14 cellular contexts compared by ENCODE assay signal in the genomic region with DNA sequence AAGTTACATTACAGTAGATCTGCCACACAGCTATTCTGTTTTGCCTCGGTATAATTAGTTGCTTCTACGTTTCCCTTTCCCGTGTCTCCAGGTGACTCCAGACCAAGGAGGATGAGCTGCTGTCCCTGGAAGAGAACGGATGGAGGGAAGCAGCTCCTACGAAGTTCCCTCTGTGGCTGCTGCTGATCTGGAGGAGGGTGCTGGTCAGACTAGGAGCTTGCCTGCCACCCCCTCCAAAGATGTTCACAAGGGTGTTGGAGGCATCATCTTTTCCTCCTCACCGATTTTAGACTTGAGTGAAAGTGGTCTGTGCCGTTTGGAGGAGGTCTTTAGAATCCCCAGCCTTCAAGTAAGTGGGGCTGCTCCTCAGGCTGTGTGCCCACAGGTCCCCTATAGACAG. TPM values are rescaled to one million over a fixed set of nuclear protein-coding genes. Genes with fewer than 3 reads are reported as not detected.
DNase-seq lines count a peak whose midpoint lies in the region; ATAC-seq and TF ChIP-seq lines count a peak whose summit lies in the region.
"Had no signal": no experiment of that assay in that cellular context is flagged by ENCODE, and none has a peak within 500 bp of the region (broad histone marks: within the 10 kb centered on the region; RNA-seq: fewer than 3 reads in every experiment).

No MANE protein-coding gene starts in this region.

- peak overlapping the region; percentile 92 for H3K4me3 Mint-ChIP-seq in activated naive CD4-positive, alpha-beta T cell treated with anti-CD3 and anti-CD28 coated beads, Interleukin-2, amount 50 U/mL, for 24 hours
- peak overlapping the region; percentile 76 to 85 (median 85) for H3K4me3 Mint-ChIP-seq in T-cell
- peak overlapping the region; percentile 88 for H3K4me3 Mint-ChIP-seq in glutamatergic neuron (ENCODE audit: unreplicated experiment)
- peak overlapping the region; percentile 97 for H3K4me3 Mint-ChIP-seq in type B pancreatic cell

- H3K9me3 Mint-ChIP-seq in activated naive CD4-positive, alpha-beta T cell treated with anti-CD3 and anti-CD28 coated beads, Interleukin-2, amount 50 U/mL, for 24 hours, result no peaks in the 10 kb centered on the region
- no peaks in the 10 kb centered on the region for H3K9me3 Mint-ChIP-seq in activated naive CD4-positive, alpha-beta T cell treated with anti-CD3 and anti-CD28 coated beads, Interleukin-2, amount 50 U/mL, for 72 hours
- H3K9me3 Mint-ChIP-seq in T-cell (no peaks in the 10 kb centered on the region), glutamatergic neuron (ENCODE audit: unreplicated experiment) (peaks cover 11% of the 10 kb centered on the region), type B pancreatic cell (no peaks in the 10 kb centered on the region)

- ATAC-seq in activated naive CD4-positive, alpha-beta T cell treated with anti-CD3 and anti-CD28 coated beads, Interleukin-2, amount 50 U/mL, for 72 hours, result no peak
- ATAC-seq in T-cell (replicated peaks in 1 of 4) (no peak), GM18517 (IDR thresholded peaks at IDR 0.05; ENCODE audit: unreplicated experiment) (no peak)
- ATAC-seq: Right ventricle myocardium inferior had no signal

- TF ChIP-seq CTCF in glutamatergic neuron (IDR thresholded peaks at IDR 0.05; ENCODE audit: partially characterized antibody, unreplicated experiment), result no peak
- TF ChIP-seq CTCF in type B pancreatic cell (conservative IDR thresholded peaks at IDR 0.05), result no peak

- CTCF ChIA-PET in T-cell (lab: Charles Lee), result interaction anchor here in 1 of 2 donors (1.0 kb wide), 1 partner anchor 40 kb away, joined by 3 read pairs; no protein-coding TSS in a partner anchor

- DNase-seq in activated naive CD4-positive, alpha-beta T cell treated with anti-CD3 and anti-CD28 coated beads, Interleukin-2, amount 50 U/mL, for 72 hours (ENCODE audit: low spot score in 2 of 2), result no peak
- no peak for DNase-seq in T-cell
- DNase-seq in glutamatergic neuron, result no peak
- no peak for DNase-seq in type B pancreatic cell (ENCODE audit: extremely low spot score, unreplicated experiment)
- DNase-seq in hypothalamus (lab: John Stamatoyannopoulos, UW), result no peak
- DNase-seq in NCI-H187 treated with DMSO at 0.1 percent for 48 hours (lab: John Stamatoyannopoulos, UW), result no peak
- DNase-seq: foreskin melanocyte; KG1; midbrain; NCI-H1930; stimulated activated CD8-positive, alpha-beta memory T cell treated with anti-CD3 and anti-CD28 coated beads, Interleukin-4, amount 100 ng/mL, for 48 hours had no signal

- H3K27me3 Mint-ChIP-seq in activated naive CD4-positive, alpha-beta T cell treated with anti-CD3 and anti-CD28 coated beads, Interleukin-2, amount 50 U/mL, for 24 hours, result no peaks in the 10 kb centered on the region
- H3K27me3 Mint-ChIP-seq in T-cell (no peaks in the 10 kb centered on the region), glutamatergic neuron (ENCODE audit: unreplicated experiment) (no peaks in the 10 kb centered on the region), type B pancreatic cell (no peaks in the 10 kb centered on the region)

- peaks cover 2% of the 10 kb centered on the region for H3K36me3 Mint-ChIP-seq in activated naive CD4-positive, alpha-beta T cell treated with anti-CD3 and anti-CD28 coated beads, Interleukin-2, amount 50 U/mL, for 24 hours
- H3K36me3 Mint-ChIP-seq in activated naive CD4-positive, alpha-beta T cell treated with anti-CD3 and anti-CD28 coated beads, Interleukin-2, amount 50 U/mL, for 72 hours, result peaks cover 30 to 32% of the 10 kb centered on the region in 2 donors
- H3K36me3 Mint-ChIP-seq in T-cell, result peaks cover under 1% of the 10 kb centered on the region
- no peaks in the 10 kb centered on the region for H3K36me3 Mint-ChIP-seq in glutamatergic neuron (ENCODE audit: unreplicated experiment)
- H3K36me3 Mint-ChIP-seq in type B pancreatic cell, result peaks cover 3% of the 10 kb centered on the region

- POLR2A ChIA-PET in T-cell (lab: Charles Lee), result interaction anchor here in 1 of 2 donors (0.7 kb wide), 1 partner anchor 426 kb away, joined by 3 read pairs; no protein-coding TSS in a partner anchor

- H3K4me1 Mint-ChIP-seq in activated naive CD4-positive, alpha-beta T cell treated with anti-CD3 and anti-CD28 coated beads, Interleukin-2, amount 50 U/mL, for 24 hours, result peaks cover 68% of the 10 kb centered on the region
- H3K4me1 Mint-ChIP-seq in T-cell (peaks cover 47 to 63% (median 53%) of the 10 kb centered on the region in 3 donors), glutamatergic neuron (ENCODE audit: low read depth, unreplicated experiment) (peaks cover 23% of the 10 kb centered on the region), type B pancreatic cell (ENCODE audit: unreplicated experiment) (peaks cover 47% of the 10 kb centered on the region)

- peak overlapping the region; percentile 70 for H3K27ac Mint-ChIP-seq in activated naive CD4-positive, alpha-beta T cell treated with anti-CD3 and anti-CD28 coated beads, Interleukin-2, amount 50 U/mL, for 24 hours
- H3K27ac Mint-ChIP-seq in activated naive CD4-positive, alpha-beta T cell treated with anti-CD3 and anti-CD28 coated beads, Interleukin-2, amount 50 U/mL, for 72 hours, result peak overlapping the region in 1 of 2 donors; percentile 95
- H3K27ac Mint-ChIP-seq in T-cell, result peak overlapping the region in 1 of 2 donors; percentile 90
- no peak overlapping the region for H3K27ac Mint-ChIP-seq in glutamatergic neuron (ENCODE audit: unreplicated experiment)
- H3K27ac Mint-ChIP-seq in type B pancreatic cell, result peak overlapping the region; percentile 82

RNA-seq across cellular contexts. Expression of gene LRRC27, which starts 1.4 kb away (rescaled TPM):
- 1 to 10 TPM; 4.1 to 7.2 TPM for total RNA-seq in activated naive CD4-positive, alpha-beta T cell treated with anti-CD3 and anti-CD28 coated beads, Interleukin-2, amount 50 U/mL, for 72 hours
- 1 to 10 TPM; 3.1 to 7.8 (median 7.0) TPM for total RNA-seq in T-cell
- 13.8 TPM for total RNA-seq in glutamatergic neuron (ENCODE audit: unreplicated experiment)
- 8.9 and 14.2 TPM in 2 replicates for total RNA-seq in type B pancreatic cell (ENCODE audit: low replicate concordance)

RNA-seq across cellular contexts. Expression of gene STK32C, which starts 25.6 kb away (rescaled TPM):
- 10 to 100 TPM; 14.5 to 25.5 TPM for total RNA-seq in activated naive CD4-positive, alpha-beta T cell treated with anti-CD3 and anti-CD28 coated beads, Interleukin-2, amount 50 U/mL, for 72 hours
- 10 to 100 TPM in 3 of 5 donors, 1 to 10 TPM in 2; 5.8 to 16.4 (median 12.2) TPM for total RNA-seq in T-cell
- total RNA-seq in glutamatergic neuron (ENCODE audit: unreplicated experiment), result 69.2 TPM
- 8.0 and 12.9 TPM in 2 replicates for total RNA-seq in type B pancreatic cell (ENCODE audit: low replicate concordance)
